Comparison of ENCODE assay signal across 8 cellular contexts in genomic region chr1:101357444-101357986, GRCh38.
DNase-seq lines count a peak whose midpoint lies in the region; ATAC-seq lines count a peak whose summit lies in the region.

No MANE protein-coding gene starts in this region.

- DNase-seq in CMK (ENCODE audit: low read depth) = peak; percentile 67
- peak; percentile 27 for DNase-seq in NCI-H524 treated with DMSO at 0.1 percent for 48 hours (lab: John Stamatoyannopoulos, UW)
- peak; percentile 60 for DNase-seq in activated CD4-positive, alpha-beta T cell treated with anti-CD3 and anti-CD28 coated beads, Interleukin-2, amount 50 U/mL, for 1 hour
- peak; percentile 69 to 80 for DNase-seq in dermis microvascular lymphatic vessel endothelial cell (ENCODE audit: low read depth in 2 of 2)
- peak; percentile 84 to 86 for DNase-seq in lung microvascular endothelial cell (ENCODE audit: low read depth in 2 of 2)
- peak; percentile 15 to 38 for DNase-seq in stimulated activated CD8-positive, alpha-beta memory T cell treated with anti-CD3 and anti-CD28 coated beads, Interleukin-4, amount 100 ng/mL, for 4 hours (ENCODE audit: low read depth in 2 of 2, low spot score in 1 of 2)

- ATAC-seq in GM19372 (IDR thresholded peaks at IDR 0.05; ENCODE audit: low read depth, unreplicated experiment) (peak; percentile 98), HG03442 (IDR thresholded peaks at IDR 0.05; ENCODE audit: unreplicated experiment) (peak; percentile 96)

Comparison
In these comparisons a context has a peak if more than half of its experiments do, and no peak if none do; other contexts are left out.
1. Peak in every context shown above with its lines: DNase-seq and ATAC-seq.
2. DNase-seq: peak in every context shown above with its lines; median percentile 85 in lung microvascular endothelial cell; 74 in dermis microvascular lymphatic vessel endothelial cell; 67 in CMK; 60 in activated CD4-positive, alpha-beta T cell treated with anti-CD3 and anti-CD28 coated beads, Interleukin-2, amount 50 U/mL, for 1 hour; 27 in NCI-H524 treated with DMSO at 0.1 percent for 48 hours; 26 in stimulated activated CD8-positive, alpha-beta memory T cell treated with anti-CD3 and anti-CD28 coated beads, Interleukin-4, amount 100 ng/mL, for 4 hours.